In genomic region chr1:184507604-184508289, GRCh38 we compare ENCODE assay signal across 15 cellular contexts.
DNase-seq lines count a peak whose midpoint lies in the region; ATAC-seq, FAIRE-seq and TF ChIP-seq lines count a peak whose summit lies in the region.
"Had no signal": no experiment of that assay in that cellular context is flagged by ENCODE, and none has a peak within 500 bp of the region (broad histone marks: within the 10 kb centered on the region; RNA-seq: fewer than 3 reads in every experiment).

No MANE protein-coding gene starts in this region.

- FAIRE-seq in keratinocyte (lab: Jason Lieb, UNC), result peak; percentile 23
- FAIRE-seq: bronchial epithelial cell had no signal

- CTCF ChIA-PET in IMR-90 (lab: Yijun Ruan, JAX), result interaction anchor here (1.0 kb wide), 1 partner anchor 25 kb away, joined by 3 read pairs; no protein-coding TSS in a partner anchor
- CTCF ChIA-PET in activated CD4-positive, alpha-beta T cell treated with anti-CD3 and anti-CD28 coated beads for 36 hours (lab: Charles Lee), result interaction anchor here (0.8 kb wide), 1 partner anchor 18 kb away, joined by 3 read pairs; no protein-coding TSS in a partner anchor

- no peak overlapping the region for H2BK15ac ChIP-seq in IMR-90 (ENCODE audit: low read depth, low read length)

- no peaks in the 10 kb centered on the region for H3F3A ChIP-seq in smooth muscle cell (ENCODE audit: low read depth)

- dilution Hi-C loops in IMR-90 (cut with HindIII; ENCODE audit: low sequenced_read_pairs, unreplicated experiment) (no loop called here), keratinocyte (cut with MboI; ENCODE audit: extremely low pct_ligation_motif_present, low sequenced_read_pairs) (no loop called here)

- no peak overlapping the region for H2BK120ac ChIP-seq in IMR-90 (ENCODE audit: low read depth, low read length)

- H3K9ac ChIP-seq in IMR-90 (ENCODE audit: low read depth, low read length) (no peak overlapping the region), keratinocyte (ENCODE audit: control insufficient read depth, extremely low read depth, insufficient read depth, low read length) (no peak overlapping the region), smooth muscle cell (ENCODE audit: low read depth) (no peak overlapping the region)
- H3K9ac ChIP-seq: BLaER1 treated with 17β-estradiol and CSF1 and Interleukin-3, amounts not matched to agents 10 nM and 100 nM had no signal

- H3K14ac ChIP-seq in IMR-90 (replicated peaks; ENCODE audit: low read depth, low read length), result no peak overlapping the region; the same call in 1 of the 2 replicates

- in situ Hi-C loops in IMR-90 (cut with MboI; ENCODE audit: low sequenced_read_pairs), result no loop called here

- no peak overlapping the region for H3K18ac ChIP-seq in IMR-90 (ENCODE audit: low read depth, low read length)

- H3K27ac ChIP-seq in IMR-90 (ENCODE audit: insufficient read depth, low read length), result no peak overlapping the region
- no peak overlapping the region for H3K27ac ChIP-seq in keratinocyte (ENCODE audit: control insufficient read depth, insufficient read depth, low read length)
- H3K27ac ChIP-seq in smooth muscle cell (ENCODE audit: low read depth), result no peak overlapping the region
- H3K27ac ChIP-seq: SJSA1 had no signal

- no peak overlapping the region for H3K23ac ChIP-seq in IMR-90 (ENCODE audit: low read depth, low read length)

- no peak overlapping the region for H3K4me3 ChIP-seq in IMR-90 (ENCODE audit: insufficient read depth, low read depth, low read length)
- H3K4me3 ChIP-seq in keratinocyte (ENCODE audit: control insufficient read depth in 2 of 3, extremely low read depth in 1 of 3, insufficient read depth in 2 of 3, low read depth in 1 of 3, low read length in 3 of 3), result no peak overlapping the region
- H3K4me3 ChIP-seq in smooth muscle cell, result no peak overlapping the region
- H3K4me3 ChIP-seq: BLaER1 treated with 17β-estradiol and CSF1 and Interleukin-3, amounts not matched to agents 10 nM and 100 nM; ovary; SJSA1 had no signal

- peaks cover 19% of the 10 kb centered on the region for H3K4me1 Mint-ChIP-seq in central memory CD8-positive, alpha-beta T cell
- H3K4me1 Mint-ChIP-seq in activated CD4-positive, alpha-beta T cell treated with anti-CD3 and anti-CD28 coated beads for 36 hours, result no peaks in the 10 kb centered on the region

- H3K9me3 Mint-ChIP-seq in central memory CD8-positive, alpha-beta T cell, result no peaks in the 10 kb centered on the region
- H3K9me3 Mint-ChIP-seq in activated CD4-positive, alpha-beta T cell treated with anti-CD3 and anti-CD28 coated beads for 36 hours (ENCODE audit: low read depth), result no peaks in the 10 kb centered on the region

- no peak overlapping the region for H2BK20ac ChIP-seq in IMR-90 (ENCODE audit: low read depth, low read length)

- H3K79me2 ChIP-seq in keratinocyte (ENCODE audit: control insufficient read depth, insufficient read depth, low read length), result peaks cover 7% of the 10 kb centered on the region
- H3K79me2 ChIP-seq in smooth muscle cell (ENCODE audit: low read depth), result peaks cover 9% of the 10 kb centered on the region

- H3K9me1 ChIP-seq in IMR-90 (ENCODE audit: insufficient read depth, low read length) (no peaks in the 10 kb centered on the region), keratinocyte (ENCODE audit: control insufficient read depth, extremely low read depth, insufficient read depth, low read length) (peaks cover 3% of the 10 kb centered on the region)

- H4K20me1 ChIP-seq in IMR-90 (ENCODE audit: insufficient read depth, low read length) (no peaks in the 10 kb centered on the region), keratinocyte (ENCODE audit: control insufficient read depth, extremely low read depth, insufficient read depth, low read length) (no peaks in the 10 kb centered on the region), smooth muscle cell (ENCODE audit: low read depth) (no peaks in the 10 kb centered on the region)
- H4K20me1 ChIP-seq: BLaER1 treated with 17β-estradiol and CSF1 and Interleukin-3, amounts not matched to agents 10 nM and 100 nM had no signal

- H2AFZ ChIP-seq in IMR-90 (replicated peaks; ENCODE audit: low read length, poor library complexity) (no peak overlapping the region), keratinocyte (ENCODE audit: control insufficient read depth, low read length) (no peak overlapping the region), smooth muscle cell (ENCODE audit: low read depth) (no peak overlapping the region)

- H3K36me3 ChIP-seq in IMR-90 (ENCODE audit: control insufficient read depth, insufficient read depth, low read length), result no peaks in the 10 kb centered on the region
- H3K36me3 ChIP-seq in keratinocyte (ENCODE audit: control insufficient read depth in 2 of 2, extremely low read depth in 1 of 2, insufficient read depth in 2 of 2, low read length in 2 of 2), result no peaks in the 10 kb centered on the region
- H3K36me3 ChIP-seq in smooth muscle cell (ENCODE audit: low read depth), result no peaks in the 10 kb centered on the region
- H3K36me3 ChIP-seq: ovary, SJSA1 had no signal

- TF ChIP-seq RAD21 in IMR-90 (IDR thresholded peaks at IDR 0.05; ENCODE audit: low read length), result no peak

- H3K4me2 ChIP-seq in IMR-90 (ENCODE audit: low read depth, low read length), result no peak overlapping the region
- no peak overlapping the region for H3K4me2 ChIP-seq in keratinocyte (ENCODE audit: control insufficient read depth, extremely low read depth, insufficient read depth, low read depth, low read length)
- H3K4me2 ChIP-seq in smooth muscle cell, result peak overlapping the region; percentile 69

- H3K79me1 ChIP-seq in IMR-90 (ENCODE audit: low read depth in 1 of 2, low read length in 2 of 2), result 0 out of 4 replicates have a peak, but pooled peaks cover 0 to 3% of the 10 kb centered on the region in 2 experiments

- H2AK9ac ChIP-seq in IMR-90 (replicated peaks; ENCODE audit: low read depth, low read length, poor library complexity), result no peak overlapping the region

- POLR2A ChIA-PET in IMR-90 (lab: Charles Lee; ENCODE audit: unreplicated experiment), result no interaction called here
- POLR2A ChIA-PET in activated CD4-positive, alpha-beta T cell treated with anti-CD3 and anti-CD28 coated beads for 36 hours (lab: Charles Lee), result no interaction called here

- no peaks in the 10 kb centered on the region for H3K27me3 Mint-ChIP-seq in central memory CD8-positive, alpha-beta T cell
- H3K27me3 Mint-ChIP-seq in activated CD4-positive, alpha-beta T cell treated with anti-CD3 and anti-CD28 coated beads for 36 hours, result no peaks in the 10 kb centered on the region

- no peak overlapping the region for H3K56ac ChIP-seq in IMR-90 (ENCODE audit: extremely low read depth, insufficient read depth, low read length)

- peaks cover 3% of the 10 kb centered on the region for H3K4me1 ChIP-seq in IMR-90 (ENCODE audit: control insufficient read depth, insufficient read depth, low read length)
- no peaks in the 10 kb centered on the region for H3K4me1 ChIP-seq in keratinocyte (ENCODE audit: control insufficient read depth, extremely low read depth, insufficient read depth, low read length)
- peaks cover 22% of the 10 kb centered on the region for H3K4me1 ChIP-seq in smooth muscle cell (ENCODE audit: low read depth)
- H3K4me1 ChIP-seq: SJSA1 had no signal

- H4K8ac ChIP-seq in IMR-90 (ENCODE audit: low read depth in 2 of 2, low read length in 2 of 2), result no peak overlapping the region; a peak in 1 of 4 replicates

- TF ChIP-seq CTCF in IMR-90 (conservative IDR thresholded peaks at IDR 0.05; ENCODE audit: low read depth, low read length) (no peak), keratinocyte (optimal IDR thresholded peaks at IDR 0.05 in 1 of 3, IDR thresholded peaks at IDR 0.05 in 1 of 3, conservative IDR thresholded peaks at IDR 0.05 in 1 of 3; ENCODE audit: extremely low read depth in 1 of 3, insufficient read depth in 2 of 3, low read length in 3 of 3) (no peak), smooth muscle cell (IDR thresholded peaks at IDR 0.05; ENCODE audit: borderline replicate concordance, insufficient read depth, poor library complexity, severe bottlenecking) (no peak)

- intact Hi-C loops in IMR-90 (cut with micrococcal nuclease), result no loop called here
- intact Hi-C loops in activated CD4-positive, alpha-beta T cell treated with anti-CD3 and anti-CD28 coated beads for 36 hours (cut with DNase I, micrococcal nuclease), result no loop called here

- H3K27me3 ChIP-seq in IMR-90 (ENCODE audit: control insufficient read depth, insufficient read depth, low read length) (no peaks in the 10 kb centered on the region), keratinocyte (ENCODE audit: control insufficient read depth, extremely low read depth, insufficient read depth, low read length) (no peaks in the 10 kb centered on the region), smooth muscle cell (ENCODE audit: low read depth) (no peaks in the 10 kb centered on the region)
- H3K27me3 ChIP-seq: BLaER1 treated with 17β-estradiol and CSF1 and Interleukin-3, amounts not matched to agents 10 nM and 100 nM; ovary; SJSA1 had no signal

- ATAC-seq in IMR-90 (ENCODE audit: low read depth), result 0 out of 2 replicates have a peak, but pooled peaks have one; percentile 48
- no peak for ATAC-seq in central memory CD8-positive, alpha-beta T cell (replicated peaks; ENCODE audit: extremely low read depth, poor library complexity, severe bottlenecking)
- no peak for ATAC-seq in activated CD4-positive, alpha-beta T cell treated with anti-CD3 and anti-CD28 coated beads for 36 hours

- BruUV-seq in IMR-90 (replicated peaks; lab: Mats Ljungman, UMichigan), result no TSS peak

- H3K36me3 Mint-ChIP-seq in central memory CD8-positive, alpha-beta T cell (ENCODE audit: insufficient read depth), result peaks cover 8% of the 10 kb centered on the region
- H3K36me3 Mint-ChIP-seq in activated CD4-positive, alpha-beta T cell treated with anti-CD3 and anti-CD28 coated beads for 36 hours (ENCODE audit: low read depth), result no peaks in the 10 kb centered on the region

- WGBS in IMR-90 (ENCODE audit: extremely low coverage in 2 of 2, insufficient read length in 1 of 2), 2 experiments, result 100% methylated on average over 1 of the region's 1 CpG; no CpG with 5 or more reads in 1 of the 2 experiments
- 72% methylated on average over 1 of the region's 1 CpG for WGBS in smooth muscle cell (ENCODE audit: low lambda C conversion rate)

- no peak overlapping the region; the same call in 1 of the 2 replicates for H4K5ac ChIP-seq in IMR-90 (ENCODE audit: low read depth, low read length)

- no peak overlapping the region for H2BK5ac ChIP-seq in IMR-90 (ENCODE audit: low read depth, low read length, poor library complexity, severe bottlenecking)

- no peaks in the 10 kb centered on the region for H3K9me3 ChIP-seq in IMR-90 (ENCODE audit: control insufficient read depth, insufficient read depth, low read length)
- H3K9me3 ChIP-seq in keratinocyte (ENCODE audit: control insufficient read depth, low read depth, low read length), result no peaks in the 10 kb centered on the region
- H3K9me3 ChIP-seq in smooth muscle cell (replicated peaks; ENCODE audit: low read depth), result no peaks in the 10 kb centered on the region
- H3K9me3 ChIP-seq: BLaER1 treated with 17β-estradiol and CSF1 and Interleukin-3, amounts not matched to agents 10 nM and 100 nM; ovary; SJSA1 had no signal

- no peak overlapping the region for H3K4me3 Mint-ChIP-seq in central memory CD8-positive, alpha-beta T cell
- no peak overlapping the region for H3K4me3 Mint-ChIP-seq in activated CD4-positive, alpha-beta T cell treated with anti-CD3 and anti-CD28 coated beads for 36 hours

- H3K27ac Mint-ChIP-seq in central memory CD8-positive, alpha-beta T cell (ENCODE audit: low read depth), result peak overlapping the region; percentile 76
- H3K27ac Mint-ChIP-seq in activated CD4-positive, alpha-beta T cell treated with anti-CD3 and anti-CD28 coated beads for 36 hours, result no peak overlapping the region

- no peak overlapping the region for H4K91ac ChIP-seq in IMR-90 (ENCODE audit: insufficient read depth, low read depth, low read length)

- TF ChIP-seq POLR2A in IMR-90 (IDR thresholded peaks at IDR 0.05; ENCODE audit: low read depth, low read length), result no peak

- peak; percentile 27 for DNase-seq in IMR-90
- no peak for DNase-seq in central memory CD8-positive, alpha-beta T cell (ENCODE audit: low spot score in 2 of 2)
- no peak for DNase-seq in keratinocyte (ENCODE audit: low read depth, low spot score)
- DNase-seq in smooth muscle cell (lab: John Stamatoyannopoulos, UW; ENCODE audit: unreplicated experiment), result no peak
- DNase-seq in stimulated activated naive CD4-positive, alpha-beta T cell treated with Interleukin-2 at 50 U/mL for 16 hours (lab: John Stamatoyannopoulos, UW), result no peak
- DNase-seq in activated CD4-positive, alpha-beta T cell treated with anti-CD3 and anti-CD28 coated beads for 36 hours, result no peak
- no peak for DNase-seq in GF-D8 (lab: John Stamatoyannopoulos, UW)
- DNase-seq: activated naive CD4-positive, alpha-beta T cell; DND-41; ovary; stimulated activated CD4-positive, alpha-beta T cell treated with anti-CD3 and anti-CD28 coated beads, Interleukin-15, amount 100 ng/mL, for 24 hours; trophoblast cell had no signal

- H2AK5ac ChIP-seq in IMR-90 (ENCODE audit: low read depth, low read length), result no peak overlapping the region

- no peak overlapping the region for H3K4ac ChIP-seq in IMR-90 (ENCODE audit: low read depth, low read length)
